8 cellular contexts compared by ENCODE assay signal in the genomic region with DNA sequence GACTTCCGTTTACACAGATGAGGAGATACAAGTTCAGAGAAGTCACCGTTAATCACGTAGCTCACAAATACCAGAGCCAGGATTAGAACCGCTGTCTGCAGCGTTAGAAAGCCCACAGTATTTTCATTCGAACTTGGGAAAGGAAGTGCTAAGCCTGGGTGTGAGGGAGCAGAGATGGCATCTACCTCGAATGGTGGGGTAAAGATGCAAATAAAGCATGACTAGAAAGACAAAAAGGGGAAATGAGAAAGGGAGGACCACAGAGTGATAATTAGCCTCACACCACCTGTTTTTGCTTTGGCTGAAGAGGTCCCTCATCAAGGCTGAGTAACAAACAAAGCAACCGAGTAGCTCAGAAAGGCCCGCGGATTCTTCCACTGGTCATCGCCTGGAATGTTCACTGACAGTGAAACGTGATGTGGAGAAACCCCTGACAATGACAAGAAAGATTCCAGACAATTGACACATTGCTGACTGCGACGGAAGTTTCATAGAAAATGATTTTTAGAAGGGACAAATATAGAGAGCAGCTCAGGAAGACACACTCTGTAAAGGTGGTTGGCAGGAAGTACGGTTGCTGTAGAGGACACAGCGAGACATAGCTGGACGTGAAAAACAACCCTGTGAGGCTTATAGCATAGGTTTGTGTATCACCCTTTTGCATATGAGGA. TPM values are rescaled to one million over a fixed set of nuclear protein-coding genes. Genes with fewer than 3 reads are reported as not detected.
A peak's percentile ranks its signal among the peaks of the same experiment; 100 is the strongest.
DNase-seq lines count a peak whose midpoint lies in the region; ATAC-seq, FAIRE-seq and TF ChIP-seq lines count a peak whose summit lies in the region.

No MANE protein-coding gene starts in this region.

- H3K9me3 ChIP-seq in GM12878 (replicated peaks; ENCODE audit: control insufficient read depth, insufficient read depth, low read length) = no peaks in the 10 kb centered on the region; the same call in 2 of the 3 replicates
- H3K9me3 ChIP-seq in GM23248 (ENCODE audit: low read depth) = no peaks in the 10 kb centered on the region
- no peaks in the 10 kb centered on the region for H3K9me3 ChIP-seq in CD8-positive, alpha-beta T cell (ENCODE audit: low read length)

- H3K9ac ChIP-seq in GM12878 (ENCODE audit: control insufficient read depth, insufficient read depth, low read length) = peak overlapping the region; percentile 60
- no peak overlapping the region for H3K9ac ChIP-seq in GM23248

- H3K4me3 Mint-ChIP-seq in CD8-positive, alpha-beta T cell = no peak overlapping the region

- H3K9me3 Mint-ChIP-seq in CD8-positive, alpha-beta T cell = no peaks in the 10 kb centered on the region

- peak; percentile 93 to 96 for TF ChIP-seq EP300 in GM12878 (IDR thresholded peaks at IDR 0.05; ENCODE audit: borderline replicate concordance in 1 of 2, control insufficient read depth in 1 of 2, low read depth in 2 of 2, low read length in 2 of 2)

- DNase-seq in GM12878 (ENCODE audit: low read depth, low spot score) = peak; percentile 99
- no peak for DNase-seq in hippocampal formation (lab: John Stamatoyannopoulos, UW)
- DNase-seq in GM23248 = no peak
- no peak for DNase-seq in CD8-positive, alpha-beta T cell
- DNase-seq in AML-193 (lab: John Stamatoyannopoulos, UW) = no peak

- H3F3A ChIP-seq in GM23248 (ENCODE audit: insufficient read depth) = peaks cover 31% of the 10 kb centered on the region

- H3K27me3 ChIP-seq in GM12878 (replicated peaks in 1 of 2; ENCODE audit: control insufficient read depth in 2 of 2, insufficient read depth in 2 of 2, low read length in 1 of 2) (no peaks in the 10 kb centered on the region), GM23248 (replicated peaks; ENCODE audit: insufficient read depth) (no peaks in the 10 kb centered on the region)
- no peaks in the 10 kb centered on the region for H3K27me3 ChIP-seq in CD8-positive, alpha-beta T cell (ENCODE audit: insufficient read depth, low read length)

- in situ Hi-C loops in GM12878 (cut with MboI) (no loop called here), GM23248 (cut with MboI) (no loop called here)

- RAD21 ChIA-PET in GM12878 (lab: Charles Lee; ENCODE audit: unreplicated experiment) = interaction anchor here (0.7 to 5.5 kb wide), 27 partner anchors 11 to 722 kb away, joined by 3 to 76 read pairs (median 4); partner anchors contain the start of gene BHLHE41

- CTCF ChIA-PET in GM12878 (lab: Yijun Ruan, JAX) = interaction anchor here (0.5 to 7.2 kb wide), 16 partner anchors 8 to 1734 kb away, joined by 3 to 74 read pairs (median 4); partner anchors contain the start of gene BHLHE41
- CTCF ChIA-PET in CD8-positive, alpha-beta T cell (lab: Charles Lee) = interaction anchor here (1.8 kb wide), 1 partner anchor 38 kb away, joined by 4 read pairs; no protein-coding TSS in a partner anchor

- intact Hi-C loops in GM12878 (cut with micrococcal nuclease; ENCODE audit: unreplicated experiment) = loop anchor here (1.0 to 2.0 kb wide), 3 partner anchors 32 to 143 kb away; no protein-coding TSS in a partner anchor
- intact Hi-C loops in CD8-positive, alpha-beta T cell (cut with DNase I, micrococcal nuclease) = no loop called here

- TF ChIP-seq POLR2A in GM12878 (IDR thresholded peaks at IDR 0.05; ENCODE audit: low read depth, low read length) = peak; percentile 51; the same call in 1 of the 2 replicates

- POLR2A ChIA-PET in GM12878 (lab: Charles Lee) = interaction anchor here (0.7 to 2.6 kb wide), 18 partner anchors 9 to 572 kb away, joined by 3 to 23 read pairs (median 4); no protein-coding TSS in a partner anchor
- POLR2A ChIA-PET in CD8-positive, alpha-beta T cell (lab: Charles Lee) = no interaction called here

- no peaks in the 10 kb centered on the region for H3K4me1 Mint-ChIP-seq in CD8-positive, alpha-beta T cell (ENCODE audit: low read depth)

- H3K27ac Mint-ChIP-seq in CD8-positive, alpha-beta T cell = no peak overlapping the region

- 0 out of 2 replicates have a peak, but pooled peaks have one; percentile 15 for TF ChIP-seq RAD21 in GM12878 (IDR thresholded peaks at IDR 0.05; ENCODE audit: insufficient read depth, low read depth, low read length)

- H3K27ac ChIP-seq in GM12878 (ENCODE audit: control insufficient read depth, insufficient read depth) (peak overlapping the region; percentile 94), GM23248 (no peak overlapping the region)
- H3K27ac ChIP-seq in CD8-positive, alpha-beta T cell (ENCODE audit: low read depth, low read length) = no peak overlapping the region

- FAIRE-seq in GM12878 (lab: Jason Lieb, UNC) = peak; percentile 100

- BruUV-seq in GM12878 (replicated peaks; lab: Mats Ljungman, UMichigan) = TSS peak; percentile 87

- no peak for TF ChIP-seq CTCF in GM12878 (IDR thresholded peaks at IDR 0.05 in 2 of 3, conservative IDR thresholded peaks at IDR 0.05 in 1 of 3; ENCODE audit: control insufficient read depth in 2 of 3, extremely low read depth in 1 of 3, insufficient read depth in 1 of 3, low read depth in 3 of 3, low read length in 3 of 3)
- TF ChIP-seq CTCF in CD8-positive, alpha-beta T cell (IDR thresholded peaks at IDR 0.05) = no peak

- H2AFZ ChIP-seq in GM12878 (ENCODE audit: control insufficient read depth, low read depth, low read length) (peak overlapping the region; percentile 88), GM23248 (no peak overlapping the region)

- H3K36me3 Mint-ChIP-seq in CD8-positive, alpha-beta T cell = no peaks in the 10 kb centered on the region

- H3K27me3 Mint-ChIP-seq in CD8-positive, alpha-beta T cell (ENCODE audit: low read depth) = peaks cover 13% of the 10 kb centered on the region

- H3K4me1 ChIP-seq in GM12878 (ENCODE audit: control insufficient read depth, insufficient read depth, low read length) (peaks cover 38% of the 10 kb centered on the region), GM23248 (ENCODE audit: insufficient read depth) (peaks cover 34% of the 10 kb centered on the region)
- no peaks in the 10 kb centered on the region for H3K4me1 ChIP-seq in CD8-positive, alpha-beta T cell (ENCODE audit: insufficient read depth, low read length)

- H3K4me2 ChIP-seq in GM12878 (ENCODE audit: control insufficient read depth, insufficient read depth) = peak overlapping the region; percentile 88
- no peak overlapping the region for H3K4me2 ChIP-seq in GM23248 (ENCODE audit: unreplicated experiment)

- SMC1A ChIA-PET in GM12878 (lab: Charles Lee; ENCODE audit: uncharacterized antibody, unreplicated experiment) = interaction anchor here (0.7 to 8.1 kb wide), 37 partner anchors 9 to 729 kb away, joined by 3 to 93 read pairs (median 6); partner anchors contain the start of genes BHLHE41 and SSPN

- H3K9me2 ChIP-seq in GM23248 (ENCODE audit: insufficient read depth) = no peaks in the 10 kb centered on the region

- peak overlapping the region; percentile 49; the same call in 1 of the 2 replicates for H3K4me3 ChIP-seq in GM12878
- no peak overlapping the region for H3K4me3 ChIP-seq in GM23248
- H3K4me3 ChIP-seq in CD8-positive, alpha-beta T cell (ENCODE audit: low read depth, low read length) = no peak overlapping the region

- no peaks in the 10 kb centered on the region for H3K79me2 ChIP-seq in GM12878 (ENCODE audit: control insufficient read depth, insufficient read depth, low read length)
- H3K79me2 ChIP-seq in GM23248 (ENCODE audit: insufficient read depth) = no peaks in the 10 kb centered on the region

- peak; percentile 80 for ATAC-seq in GM18499 (IDR thresholded peaks at IDR 0.05; ENCODE audit: insufficient read depth, unreplicated experiment)
- peak; percentile 79 for ATAC-seq in GM21447 (IDR thresholded peaks at IDR 0.05; ENCODE audit: unreplicated experiment)
- ATAC-seq in HG03432 (IDR thresholded peaks at IDR 0.05; ENCODE audit: unreplicated experiment) = peak; percentile 90
- ATAC-seq in GM12878 = peak; percentile 95
- ATAC-seq in CD8-positive, alpha-beta T cell = no peak

- H4K20me1 ChIP-seq in GM12878 (ENCODE audit: control insufficient read depth, insufficient read depth) (no peaks in the 10 kb centered on the region), GM23248 (ENCODE audit: insufficient read depth) (no peaks in the 10 kb centered on the region)

- whole genome bisulfite sequencing in GM12878 (ENCODE audit: insufficient coverage, insufficient replicate concordance, low lambda C conversion rate, missing lambda C conversion rate) = 1% methylated on average over 17 of the region's 17 CpGs
- 89 to 90% methylated on average over 17 of the region's 17 CpGs for WGBS in GM23248 (ENCODE audit: low coverage in 1 of 2, low lambda C conversion rate in 2 of 2, missing lambda C conversion rate in 2 of 2), 2 experiments

- H3K36me3 ChIP-seq in GM12878 (ENCODE audit: control insufficient read depth in 2 of 2, insufficient read depth in 2 of 2, low read length in 1 of 2) = no peaks in the 10 kb centered on the region
- H3K36me3 ChIP-seq in GM23248 (ENCODE audit: low read depth) = no peaks in the 10 kb centered on the region
- H3K36me3 ChIP-seq in CD8-positive, alpha-beta T cell (ENCODE audit: insufficient read depth, low read length) = no peaks in the 10 kb centered on the region

RNA-seq across cellular contexts. Expression of gene BHLHE41, which starts 31.5 kb away (rescaled TPM):
- 0.15 TPM in 2 replicates for total RNA-seq in GM12878 (2013; cell fraction: nucleolus; rRNA removed)
- not detected in 2 replicates for total RNA-seq in GM12878 (2014; rRNA removed)
- 0.04 and 0.14 TPM in 2 replicates for total RNA-seq in GM12878 (2014; rRNA removed; fragmentation: Illumina TruSeq; extraction: Trizol)
- total RNA-seq in GM12878 (2021) = 0.13 and 0.45 TPM in 2 replicates
- polyA plus RNA-seq in GM12878 (2011; ENCODE audit: low read depth) = 0.17 TPM
- 0.84 and 1.5 TPM in 2 replicates for polyA plus RNA-seq in GM12878 (2011; rRNA removed)
- polyA plus RNA-seq in GM12878 (2011; cell fraction: cytosol; rRNA removed) = 0.48 and 1.2 TPM in 2 replicates
- polyA plus RNA-seq in GM12878 (2011; cell fraction: nucleus; rRNA removed) = 0.89 and 1.9 TPM in 2 replicates
- 0.74 and 1.8 TPM in 2 replicates for polyA plus RNA-seq in GM12878 (2012)
- polyA plus RNA-seq in GM12878 (2014; fragmentation: Illumina TruSeq; extraction: Trizol) = 0.07 TPM in 1 of 2 replicates, not detected in the other
- under 1 TPM; 0.02 to 0.04 TPM for polyA plus RNA-seq in GM12878 (2014; fragmentation: Nextera tagmentation; extraction: Ambion mirVana)
- 0.08 and 0.23 TPM in 2 replicates for polyA plus RNA-seq in GM12878 (2014; rRNA removed)
- not detected for polyA plus RNA-seq in GM12878 (2016; fragmentation: Nextera tagmentation; extraction: Ambion mirVana)
- polyA minus RNA-seq in GM12878 (2011; rRNA and poly(A)+ RNA removed) = 0.41 and 1.2 TPM in 2 replicates
- 0.21 and 0.53 TPM in 2 replicates for polyA minus RNA-seq in GM12878 (2011; cell fraction: cytosol; rRNA and poly(A)+ RNA removed)
- 0.36 and 2.1 TPM in 2 replicates for polyA minus RNA-seq in GM12878 (2011; cell fraction: nucleus; rRNA and poly(A)+ RNA removed)
- total RNA-seq in GM23248 (2014; rRNA removed; shearing (Covaris generic)) = 0.76 and 1.6 TPM in 2 replicates
- polyA plus RNA-seq in GM23248 (2016; fragmentation: Nextera tagmentation; extraction: Ambion mirVana) = 1.3 and 1.7 TPM in 2 replicates
- total RNA-seq in CD8-positive, alpha-beta T cell = not detected

RNA-seq across cellular contexts. Expression of gene SSPN, which starts 39.0 kb away (rescaled TPM):
- not detected in 2 replicates for total RNA-seq in GM12878 (2013; cell fraction: nucleolus; rRNA removed)
- total RNA-seq in GM12878 (2014; rRNA removed) (0.05 TPM in 1 of 2 replicates, not detected in the other), GM12878 (2014; rRNA removed; fragmentation: Illumina TruSeq; extraction: Trizol) (0.04 TPM in 1 of 2 replicates, not detected in the other), GM12878 (2021) (0.05 TPM in 1 of 2 replicates, not detected in the other)
- 0.18 TPM for polyA plus RNA-seq in GM12878 (2011; ENCODE audit: low read depth)
- polyA plus RNA-seq in GM12878 (2011; rRNA removed) (0.27 and 0.41 TPM in 2 replicates), GM12878 (2014; fragmentation: Illumina TruSeq; extraction: Trizol) (0.04 TPM in 1 of 2 replicates, not detected in the other), GM12878 (2014; fragmentation: Nextera tagmentation; extraction: Ambion mirVana) (under 1 TPM in 1 of 2 experiments, not detected in 1; 0.35 TPM), GM12878 (2014; rRNA removed) (not detected in 2 replicates), GM12878 (2016; fragmentation: Nextera tagmentation; extraction: Ambion mirVana) (under 1 TPM in 1 of 2 experiments, not detected in 1; 0.28 TPM), GM23248 (2016; fragmentation: Nextera tagmentation; extraction: Ambion mirVana) (22.0 and 24.2 TPM in 2 replicates)
- polyA plus RNA-seq in GM12878 (2011; cell fraction: cytosol; rRNA removed) = 0.23 and 0.34 TPM in 2 replicates
- 0.03 and 0.04 TPM in 2 replicates for polyA plus RNA-seq in GM12878 (2011; cell fraction: nucleus; rRNA removed)
- 0.13 and 0.39 TPM in 2 replicates for polyA plus RNA-seq in GM12878 (2012)
- polyA minus RNA-seq in GM12878 (2011; rRNA and poly(A)+ RNA removed) = 0.72 TPM in 1 of 2 replicates, not detected in the other
- not detected in 2 replicates for polyA minus RNA-seq in GM12878 (2011; cell fraction: cytosol; rRNA and poly(A)+ RNA removed)
- polyA minus RNA-seq in GM12878 (2011; cell fraction: nucleus; rRNA and poly(A)+ RNA removed) = 0.24 TPM in 1 of 2 replicates, not detected in the other
- total RNA-seq in GM23248 (2014; rRNA removed; shearing (Covaris generic)) = 6.4 and 12.5 TPM in 2 replicates
- total RNA-seq in CD8-positive, alpha-beta T cell = not detected
